In the genomic region with DNA sequence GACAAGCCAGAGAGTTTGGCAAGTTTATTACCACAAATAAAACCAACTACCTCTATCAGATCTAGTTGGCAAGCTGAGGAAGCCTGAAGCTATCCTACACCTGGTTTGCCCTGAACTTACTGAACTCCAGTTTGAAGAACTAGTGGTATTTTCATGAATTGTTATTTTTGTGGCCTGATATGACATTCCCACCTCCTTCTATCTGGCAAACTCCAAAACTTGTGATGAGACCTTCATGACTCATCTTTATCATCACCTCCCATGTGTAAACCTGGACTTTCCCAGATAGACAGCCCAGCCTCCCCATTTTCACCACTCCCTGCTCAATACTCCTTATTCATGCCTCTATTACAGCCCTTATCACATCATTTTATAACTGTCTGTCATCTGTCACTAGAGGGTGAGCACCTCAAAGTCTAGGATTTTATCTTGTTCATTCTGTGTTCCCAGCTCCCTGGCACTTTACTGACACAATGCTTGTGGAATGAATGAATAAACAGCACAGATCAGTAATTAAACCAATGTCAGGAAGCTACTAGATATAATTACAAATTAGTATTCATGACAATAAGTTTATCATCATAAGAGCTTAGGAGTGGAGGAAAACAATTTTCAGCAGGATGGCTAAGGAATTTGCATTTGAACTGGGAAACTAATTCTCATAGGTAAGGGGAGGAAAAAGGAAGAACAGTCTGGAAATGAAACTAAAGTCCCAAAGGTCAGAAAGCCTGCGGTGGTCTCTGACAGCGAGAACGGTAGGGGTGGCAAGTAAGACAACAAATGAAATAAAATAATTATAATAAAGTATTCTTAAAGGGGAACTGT, we compare ENCODE assay signal across 9 cellular contexts. TPM values are rescaled to one million over a fixed set of nuclear protein-coding genes. Genes with fewer than 3 reads are reported as not detected.
DNase-seq lines count a peak whose midpoint lies in the region; ATAC-seq and TF ChIP-seq lines count a peak whose summit lies in the region.
"Had no signal": no experiment of that assay in that cellular context is flagged by ENCODE, and none has a peak within 500 bp of the region (broad histone marks: within the 10 kb centered on the region; RNA-seq: fewer than 3 reads in every experiment).

No MANE protein-coding gene starts in this region.

- no peaks in the 10 kb centered on the region for H3K36me3 Mint-ChIP-seq in activated naive CD8-positive, alpha-beta T cell treated with anti-CD3 and anti-CD28 coated beads, Interleukin-2, amount 50 U/mL, for 24 hours (ENCODE audit: low read depth)

- no peaks in the 10 kb centered on the region for H3K36me3 ChIP-seq in BE2C

- H3K4me1 ChIP-seq in BE2C = peaks cover 9% of the 10 kb centered on the region; the same call in 1 of the 2 replicates

- ATAC-seq in activated naive CD8-positive, alpha-beta T cell treated with anti-CD3 and anti-CD28 coated beads, Interleukin-2, amount 50 U/mL, for 24 hours = peak; percentile 60
- no peak for ATAC-seq in GM18511 (IDR thresholded peaks at IDR 0.05; ENCODE audit: unreplicated experiment)
- ATAC-seq in HG02759 (IDR thresholded peaks at IDR 0.05; ENCODE audit: unreplicated experiment) = no peak

- POLR2A ChIA-PET in HEK293T (lab: Yijun Ruan, JAX) = no interaction called here

- DNase-seq in BE2C = no peak
- DNase-seq in HPDE6-E6E7 (ENCODE audit: extremely low spot score) = peak; percentile 42
- peak; percentile 15 for DNase-seq in activated naive CD8-positive, alpha-beta T cell treated with anti-CD3 and anti-CD28 coated beads, Interleukin-2, amount 50 U/mL, for 24 hours
- peak; percentile 28 to 55 for DNase-seq in lung microvascular endothelial cell (ENCODE audit: low read depth in 2 of 2)
- DNase-seq in GM13977 (ENCODE audit: low spot score) = no peak
- no peak for DNase-seq in HEK293T (ENCODE audit: extremely low spot score)

- no peaks in the 10 kb centered on the region for H3K9me3 ChIP-seq in BE2C

- no peak for TF ChIP-seq CTCF in BE2C (IDR thresholded peaks at IDR 0.05; ENCODE audit: low read depth, low read length)
- TF ChIP-seq CTCF in GM13977 (IDR thresholded peaks at IDR 0.05; ENCODE audit: extremely low read depth, insufficient read depth, missing control alignments) = no peak

- H3K4me3 ChIP-seq in BE2C (ENCODE audit: low read depth, low read length) = peak overlapping the region; percentile 43

- H3K27ac Mint-ChIP-seq in activated naive CD8-positive, alpha-beta T cell treated with anti-CD3 and anti-CD28 coated beads, Interleukin-2, amount 50 U/mL, for 24 hours = peak overlapping the region; percentile 34

- H3K9me3 Mint-ChIP-seq in activated naive CD8-positive, alpha-beta T cell treated with anti-CD3 and anti-CD28 coated beads, Interleukin-2, amount 50 U/mL, for 24 hours = no peaks in the 10 kb centered on the region

- H3K27me3 Mint-ChIP-seq in activated naive CD8-positive, alpha-beta T cell treated with anti-CD3 and anti-CD28 coated beads, Interleukin-2, amount 50 U/mL, for 24 hours = no peaks in the 10 kb centered on the region
- H3K27me3 Mint-ChIP-seq: progenitor cell of endocrine pancreas had no signal

- H3K4me1 Mint-ChIP-seq in activated naive CD8-positive, alpha-beta T cell treated with anti-CD3 and anti-CD28 coated beads, Interleukin-2, amount 50 U/mL, for 24 hours = peaks cover 28% of the 10 kb centered on the region

- H3K27me3 ChIP-seq in BE2C = no peaks in the 10 kb centered on the region

- in situ Hi-C loops in GM13977 (cut with MboI; ENCODE audit: low pct_unique_long_range_greater_than_20kb, low sequenced_read_pairs, unreplicated experiment) = loop anchor here (10.0 kb wide), 1 partner anchor 233 kb away; no protein-coding TSS in a partner anchor

- H3K4me3 Mint-ChIP-seq in activated naive CD8-positive, alpha-beta T cell treated with anti-CD3 and anti-CD28 coated beads, Interleukin-2, amount 50 U/mL, for 24 hours = peak overlapping the region; percentile 12

- CTCF ChIA-PET in HEK293T (lab: Yijun Ruan, JAX) = interaction anchor here (0.6 to 2.6 kb wide), 17 partner anchors 11 to 1004 kb away, joined by 3 to 13 read pairs (median 4); no protein-coding TSS in a partner anchor

TF ChIP-seq in HEK293T, 16 proteins besides CTCF, POLR2A, EP300 and RAD21:
- TF ChIP-seq FOXK2 (IDR thresholded peaks at IDR 0.05) = no peak
- no peak for TF ChIP-seq CTBP1 (IDR thresholded peaks at IDR 0.05; ENCODE audit: borderline replicate concordance)
- no peak for TF ChIP-seq SP1 (IDR thresholded peaks at IDR 0.05)
- TF ChIP-seq NFRKB (IDR thresholded peaks at IDR 0.05) = no peak
TF ChIP-seq in HEK293T: peak in this region for 0.

RNA-seq across cellular contexts. Expression of gene TRANK1, which starts 13.2 kb away (rescaled TPM):
- 1.0 TPM for polyA plus RNA-seq in BE2C (2012; ENCODE audit: insufficient read depth, insufficient read length, low read depth)
- total RNA-seq in lung microvascular endothelial cell = 4.0 and 6.1 TPM in 2 replicates

RNA-seq across cellular contexts. Expression of gene EPM2AIP1, which starts 34.9 kb away (rescaled TPM):
- 11.5 TPM for polyA plus RNA-seq in BE2C (2012; ENCODE audit: insufficient read depth, insufficient read length, low read depth)
- 7.4 and 11.1 TPM in 2 replicates for total RNA-seq in lung microvascular endothelial cell

RNA-seq across cellular contexts. Expression of gene MLH1, which starts 35.2 kb away (rescaled TPM):
- 17.8 TPM for polyA plus RNA-seq in BE2C (2012; ENCODE audit: insufficient read depth, insufficient read length, low read depth)
- 29.4 and 31.8 TPM in 2 replicates for total RNA-seq in lung microvascular endothelial cell

Comparison
In these comparisons a context has a peak if more than half of its experiments do, and no peak if none do; other contexts are left out.
1. DNase-seq: peak in HPDE6-E6E7 (single experiment), activated naive CD8-positive, alpha-beta T cell treated with anti-CD3 and anti-CD28 coated beads, Interleukin-2, amount 50 U/mL, for 24 hours (single experiment) and lung microvascular endothelial cell (2 of 2); none in BE2C (single experiment), GM13977 (single experiment) and HEK293T (single experiment).